Comparison of ENCODE assay signal across 11 cellular contexts in the genomic region with DNA sequence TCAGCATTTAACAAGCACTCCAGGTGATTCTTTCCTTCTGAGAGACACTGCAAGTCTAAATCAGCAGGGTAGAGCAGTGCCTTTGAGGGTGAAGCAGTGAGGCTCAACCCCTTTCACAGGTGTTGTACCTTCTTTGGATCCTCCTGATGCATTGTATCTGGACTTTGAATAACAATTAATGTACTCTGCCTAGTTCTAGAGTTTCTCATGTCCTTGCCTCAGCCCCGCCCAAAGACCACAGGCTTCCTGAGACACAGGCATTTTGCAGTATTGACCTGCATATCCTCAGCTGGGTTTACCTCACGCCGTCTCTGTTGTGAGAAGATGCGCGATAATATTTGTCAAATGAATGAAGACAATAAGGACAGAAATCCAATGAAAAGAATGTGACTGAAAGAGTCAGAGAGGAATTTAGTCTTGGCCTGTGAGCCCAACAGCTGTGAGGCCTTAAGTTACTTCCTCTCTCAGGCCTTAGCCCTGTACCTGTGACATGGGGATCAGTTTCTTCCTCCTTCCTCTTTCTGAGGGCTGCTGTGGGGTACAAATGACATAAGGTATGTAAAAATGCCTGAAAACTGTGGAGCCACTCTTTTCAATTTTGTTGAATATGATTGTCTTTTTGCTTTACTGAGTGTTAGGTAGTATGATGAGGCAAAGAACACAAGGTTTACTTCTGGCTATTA. TPM values are rescaled to one million over a fixed set of nuclear protein-coding genes. Genes with fewer than 3 reads are reported as not detected.
DNase-seq lines count a peak whose midpoint lies in the region; ATAC-seq and TF ChIP-seq lines count a peak whose summit lies in the region.
"Had no signal": no experiment of that assay in that cellular context is flagged by ENCODE, and none has a peak within 500 bp of the region (broad histone marks: within the 10 kb centered on the region; RNA-seq: fewer than 3 reads in every experiment).

No MANE protein-coding gene starts in this region.

- DNase-seq in SIG-M5 treated with dmso at 0.1 percent for 504 hours (lab: John Stamatoyannopoulos, UW; ENCODE audit: unreplicated experiment) (peak; percentile 41), SIG-M5 (lab: John Stamatoyannopoulos, UW) (no peak), T-helper 9 cell (peak; percentile 16), spleen (peak; percentile 80), ascending aorta (ENCODE audit: low spot score in 2 of 2) (no peak), SW 1271 (lab: John Stamatoyannopoulos, UW) (no peak), NCI-H82 treated with DMSO at 0.1 percent for 48 hours (lab: John Stamatoyannopoulos, UW; ENCODE audit: unreplicated experiment) (no peak)
- DNase-seq: IMR-90, nucleus accumbens had no signal

- peaks cover 11 to 42% (median 26%) of the 10 kb centered on the region in 6 donors for H3K4me1 ChIP-seq in spleen
- no peaks in the 10 kb centered on the region for H3K4me1 ChIP-seq in ascending aorta

- ATAC-seq in HG03095 (IDR thresholded peaks at IDR 0.05; ENCODE audit: unreplicated experiment): peak; percentile 76

- H3K4me3 ChIP-seq in spleen: no peak overlapping the region
- H3K4me3 ChIP-seq in ascending aorta: no peak overlapping the region

- H3K27ac ChIP-seq in spleen (peak overlapping the region; percentile 29 to 74 (median 63)), ascending aorta (no peak overlapping the region)
- H3K27ac ChIP-seq: 22Rv1 had no signal

- WGBS in spleen, 5 donors: 66 to 76% (median 76%) methylated on average over 5 of the region's 5 CpGs

- intact Hi-C loops in spleen (cut with DNase I; ENCODE audit: low total_unique reads) (no loop called here), ascending aorta (cut with DNase I) (no loop called here)

- H3K9me3 ChIP-seq in spleen (no peaks in the 10 kb centered on the region), ascending aorta (no peaks in the 10 kb centered on the region)

- TF ChIP-seq CTCF in spleen (IDR thresholded peaks at IDR 0.05 in 8 of 11, conservative IDR thresholded peaks at IDR 0.05 in 3 of 11) (peak in 1 of 11 experiments; percentile 11), ascending aorta (IDR thresholded peaks at IDR 0.05) (no peak)

- no peak for TF ChIP-seq POLR2A in spleen (IDR thresholded peaks at IDR 0.05)

- no peaks in the 10 kb centered on the region for H3K27me3 ChIP-seq in spleen (replicated peaks in 1 of 7)
- no peaks in the 10 kb centered on the region for H3K27me3 ChIP-seq in ascending aorta

- H3K36me3 ChIP-seq in spleen (peaks cover 0 to 31% (median 9%) of the 10 kb centered on the region in 6 donors), ascending aorta (peaks cover 0 to 5% of the 10 kb centered on the region in 2 donors)

RNA-seq across cellular contexts. Expression of a gene that starts 43.7 kb away (rescaled TPM):
- total RNA-seq in spleen: 100 to 1,000 TPM; 153 to 265 (median 242) TPM
- polyA plus RNA-seq in spleen: 10 to 100 TPM; 74.9 to 86.3 (median 82.8) TPM
- total RNA-seq in ascending aorta: 26.1 TPM

Comparison
In these comparisons a context has a peak if more than half of its experiments do, and no peak if none do; other contexts are left out.
1. DNase-seq: peak in SIG-M5 treated with dmso at 0.1 percent for 504 hours (single experiment), T-helper 9 cell (single experiment) and spleen (single experiment); none in SIG-M5 (single experiment), ascending aorta (0 of 2), SW 1271 (0 of 2) and NCI-H82 treated with DMSO at 0.1 percent for 48 hours (single experiment).
2. H3K27ac ChIP-seq: peak in spleen (8 of 8); none in ascending aorta (0 of 2).